20 cellular contexts compared by ENCODE assay signal in genomic region chr1:204380293-204380831, GRCh38.
"Had no signal": no experiment of that assay in that cellular context is flagged by ENCODE, and none has a peak within 500 bp of the region (broad histone marks: within the 10 kb centered on the region; RNA-seq: fewer than 3 reads in every experiment).

No MANE protein-coding gene starts in this region.

- H3K9me3 Mint-ChIP-seq: activated CD4-positive, alpha-beta T cell treated with anti-CD3 and anti-CD28 coated beads, Interleukin-2, amount 10 ng/mL, durations not matched to agents 24 days and 14 days; activated CD8-positive, alpha-beta T cell treated with anti-CD3 and anti-CD28 coated beads for 36 hours; activated naive CD8-positive, alpha-beta T cell treated with anti-CD3 and anti-CD28 coated beads for 36 hours; activated T-helper 17 cell treated with anti-CD3 and anti-CD28 coated beads, Interleukin-2, amount 50 U/mL, for 72 hours; effector memory CD8-positive, alpha-beta T cell; natural killer cell; stimulated activated memory B cell treated with anti-CD40 and anti-IgM and Interleukin-4, amounts not matched to agents 10 μg/mL and 1 μg/mL and 100 μg/mL, for 72 hours had no signal

- H3K4me3 ChIP-seq: pancreas, right lobe of liver had no signal

- DNase-seq: activated CD4-positive, alpha-beta T cell treated with anti-CD3 and anti-CD28 coated beads, Interleukin-2, amount 10 ng/mL, durations not matched to agents 24 days and 14 days; activated CD8-positive, alpha-beta T cell treated with anti-CD3 and anti-CD28 coated beads for 36 hours; activated naive CD4-positive, alpha-beta T cell; activated naive CD8-positive, alpha-beta T cell treated with anti-CD3 and anti-CD28 coated beads for 36 hours; activated T-cell treated with anti-CD3 and anti-CD28 coated beads, Interleukin-2, amount 50 U/mL, for 1 hour; amniotic stem cell; dermis blood vessel endothelial cell; effector memory CD8-positive, alpha-beta T cell; foreskin melanocyte; kidney glomerular epithelial cell; mesendoderm; natural killer cell; pancreas; right lobe of liver; stimulated activated CD4-positive, alpha-beta T cell treated with anti-CD3 and anti-CD28 coated beads, Interleukin-4, amount 100 ng/mL, for 4 hours; T-helper 1 cell; T-helper 9 cell had no signal

- H3K4me3 Mint-ChIP-seq: activated CD4-positive, alpha-beta T cell treated with anti-CD3 and anti-CD28 coated beads, Interleukin-2, amount 10 ng/mL, durations not matched to agents 24 days and 14 days; activated CD8-positive, alpha-beta T cell treated with anti-CD3 and anti-CD28 coated beads for 36 hours; activated naive CD8-positive, alpha-beta T cell treated with anti-CD3 and anti-CD28 coated beads for 36 hours; activated T-helper 17 cell treated with anti-CD3 and anti-CD28 coated beads, Interleukin-2, amount 50 U/mL, for 72 hours; effector memory CD8-positive, alpha-beta T cell; natural killer cell; stimulated activated memory B cell treated with anti-CD40 and anti-IgM and Interleukin-4, amounts not matched to agents 10 μg/mL and 1 μg/mL and 100 μg/mL, for 72 hours had no signal

- H3K36me3 ChIP-seq: neutrophil, pancreas, right lobe of liver had no signal

- H3K27me3 ChIP-seq: pancreas, right lobe of liver had no signal

- FAIRE-seq: pancreas had no signal

- H3K36me3 Mint-ChIP-seq: activated naive CD8-positive, alpha-beta T cell treated with anti-CD3 and anti-CD28 coated beads for 36 hours; natural killer cell; stimulated activated memory B cell treated with anti-CD40 and anti-IgM and Interleukin-4, amounts not matched to agents 10 μg/mL and 1 μg/mL and 100 μg/mL, for 72 hours had no signal

- H3K27ac Mint-ChIP-seq: activated CD4-positive, alpha-beta T cell treated with anti-CD3 and anti-CD28 coated beads, Interleukin-2, amount 10 ng/mL, durations not matched to agents 24 days and 14 days; activated CD8-positive, alpha-beta T cell treated with anti-CD3 and anti-CD28 coated beads for 36 hours; activated naive CD8-positive, alpha-beta T cell treated with anti-CD3 and anti-CD28 coated beads for 36 hours; activated T-helper 17 cell treated with anti-CD3 and anti-CD28 coated beads, Interleukin-2, amount 50 U/mL, for 72 hours; effector memory CD8-positive, alpha-beta T cell; natural killer cell; stimulated activated memory B cell treated with anti-CD40 and anti-IgM and Interleukin-4, amounts not matched to agents 10 μg/mL and 1 μg/mL and 100 μg/mL, for 72 hours had no signal

- H3K27ac ChIP-seq: neutrophil, pancreas, right lobe of liver had no signal

- ATAC-seq: activated CD8-positive, alpha-beta T cell treated with anti-CD3 and anti-CD28 coated beads for 36 hours; activated T-helper 17 cell treated with anti-CD3 and anti-CD28 coated beads, Interleukin-2, amount 50 U/mL, for 72 hours; effector memory CD8-positive, alpha-beta T cell; natural killer cell; pancreas; right lobe of liver; stimulated activated memory B cell treated with anti-CD40 and anti-IgM and Interleukin-4, amounts not matched to agents 10 μg/mL and 1 μg/mL and 100 μg/mL, for 72 hours had no signal

- H3K9me3 ChIP-seq: neutrophil, pancreas, right lobe of liver had no signal
